21 cellular contexts compared by ENCODE assay signal in genomic region chr2:192327576-192327975, GRCh38.
"Had no signal": no experiment of that assay in that cellular context is flagged by ENCODE, and none has a peak within 500 bp of the region (broad histone marks: within the 10 kb centered on the region; RNA-seq: fewer than 3 reads in every experiment).

No MANE protein-coding gene starts in this region.

- H3K4me3 Mint-ChIP-seq: activated CD8-positive, alpha-beta memory T cell treated with anti-CD3 and anti-CD28 coated beads, Interleukin-2, amount 10 ng/mL, durations not matched to agents 7 days and 5 days; activated naive CD4-positive, alpha-beta T cell treated with anti-CD3 and anti-CD28 coated beads, Interleukin-2, amount 10 ng/mL, durations not matched to agents 7 days and 5 days; mesothelial cell of epicardium; neural progenitor cell; stimulated activated naive CD8-positive, alpha-beta T cell treated with anti-CD3 and anti-CD28 coated beads, Interleukin-15, amount 100 ng/mL, for 72 hours had no signal

- DNase-seq: activated CD4-positive, alpha-beta T cell treated with anti-CD3 and anti-CD28 coated beads, Interleukin-2, amount 50 U/mL, for 48 hours; activated CD8-positive, alpha-beta memory T cell treated with anti-CD3 and anti-CD28 coated beads, Interleukin-2, amount 10 ng/mL, durations not matched to agents 7 days and 5 days; activated naive CD4-positive, alpha-beta T cell treated with anti-CD3 and anti-CD28 coated beads, Interleukin-2, amount 10 ng/mL, durations not matched to agents 7 days and 5 days; activated T-cell treated with anti-CD3 and anti-CD28 coated beads, Interleukin-2, amount 50 U/mL, for 1 hour; dermis blood vessel endothelial cell; left colon; lower lobe of right lung; ovary; right lobe of liver; stimulated activated naive CD8-positive, alpha-beta T cell treated with anti-CD3 and anti-CD28 coated beads, Interleukin-15, amount 100 ng/mL, for 72 hours; T1000; upper lobe of left lung had no signal

- H3K36me3 Mint-ChIP-seq: activated CD8-positive, alpha-beta memory T cell treated with anti-CD3 and anti-CD28 coated beads, Interleukin-2, amount 10 ng/mL, durations not matched to agents 7 days and 5 days; activated naive CD4-positive, alpha-beta T cell treated with anti-CD3 and anti-CD28 coated beads, Interleukin-2, amount 10 ng/mL, durations not matched to agents 7 days and 5 days; mesothelial cell of epicardium; neural progenitor cell had no signal

- H3K27me3 Mint-ChIP-seq: activated CD8-positive, alpha-beta memory T cell treated with anti-CD3 and anti-CD28 coated beads, Interleukin-2, amount 10 ng/mL, durations not matched to agents 7 days and 5 days; activated naive CD4-positive, alpha-beta T cell treated with anti-CD3 and anti-CD28 coated beads, Interleukin-2, amount 10 ng/mL, durations not matched to agents 7 days and 5 days; stimulated activated naive CD8-positive, alpha-beta T cell treated with anti-CD3 and anti-CD28 coated beads, Interleukin-15, amount 100 ng/mL, for 72 hours had no signal

- H3K27ac Mint-ChIP-seq: activated CD8-positive, alpha-beta memory T cell treated with anti-CD3 and anti-CD28 coated beads, Interleukin-2, amount 10 ng/mL, durations not matched to agents 7 days and 5 days; activated naive CD4-positive, alpha-beta T cell treated with anti-CD3 and anti-CD28 coated beads, Interleukin-2, amount 10 ng/mL, durations not matched to agents 7 days and 5 days; mesothelial cell of epicardium; neural progenitor cell; stimulated activated naive CD8-positive, alpha-beta T cell treated with anti-CD3 and anti-CD28 coated beads, Interleukin-15, amount 100 ng/mL, for 72 hours had no signal

- H3K9me3 ChIP-seq: gastroesophageal sphincter, lower lobe of right lung, ovary, right lobe of liver, upper lobe of left lung had no signal

- FAIRE-seq: astrocyte, bronchial epithelial cell, islet of Langerhans had no signal

- H3K27me3 ChIP-seq: gastroesophageal sphincter, neural progenitor cell, ovary, right lobe of liver, upper lobe of left lung had no signal

- H3K4me3 ChIP-seq: gastroesophageal sphincter, lower lobe of right lung, neural progenitor cell, ovary, right lobe of liver, smooth muscle cell, upper lobe of left lung had no signal

- H3K4me1 Mint-ChIP-seq: activated CD8-positive, alpha-beta memory T cell treated with anti-CD3 and anti-CD28 coated beads, Interleukin-2, amount 10 ng/mL, durations not matched to agents 7 days and 5 days; activated naive CD4-positive, alpha-beta T cell treated with anti-CD3 and anti-CD28 coated beads, Interleukin-2, amount 10 ng/mL, durations not matched to agents 7 days and 5 days; mesothelial cell of epicardium; stimulated activated naive CD8-positive, alpha-beta T cell treated with anti-CD3 and anti-CD28 coated beads, Interleukin-15, amount 100 ng/mL, for 72 hours had no signal

- ATAC-seq: activated CD8-positive, alpha-beta memory T cell treated with anti-CD3 and anti-CD28 coated beads, Interleukin-2, amount 10 ng/mL, durations not matched to agents 7 days and 5 days; gastroesophageal sphincter; left colon; lower lobe of right lung; right lobe of liver; stimulated activated naive CD8-positive, alpha-beta T cell treated with anti-CD3 and anti-CD28 coated beads, Interleukin-15, amount 100 ng/mL, for 72 hours had no signal

- H3K9me3 Mint-ChIP-seq: activated naive CD4-positive, alpha-beta T cell treated with anti-CD3 and anti-CD28 coated beads, Interleukin-2, amount 10 ng/mL, durations not matched to agents 7 days and 5 days; mesothelial cell of epicardium; neural progenitor cell; stimulated activated naive CD8-positive, alpha-beta T cell treated with anti-CD3 and anti-CD28 coated beads, Interleukin-15, amount 100 ng/mL, for 72 hours had no signal

- H3K36me3 ChIP-seq: gastroesophageal sphincter, lower lobe of right lung, neural progenitor cell, ovary, right lobe of liver, upper lobe of left lung had no signal

- H3K4me1 ChIP-seq: gastroesophageal sphincter, lower lobe of right lung, right lobe of liver, upper lobe of left lung had no signal

- H3K27ac ChIP-seq: epithelial cell of prostate, gastroesophageal sphincter, lower lobe of right lung, neural progenitor cell, ovary, right lobe of liver, upper lobe of left lung, VCaP had no signal
